17 cellular contexts compared by ENCODE assay signal in genomic region chr17:3589784-3590183, GRCh38. TPM values are rescaled to one million over a fixed set of nuclear protein-coding genes. Genes with fewer than 3 reads are reported as not detected.
DNase-seq lines count a peak whose midpoint lies in the region; ATAC-seq and TF ChIP-seq lines count a peak whose summit lies in the region.
"Had no signal": no experiment of that assay in that cellular context is flagged by ENCODE, and none has a peak within 500 bp of the region (broad histone marks: within the 10 kb centered on the region; RNA-seq: fewer than 3 reads in every experiment).

No MANE protein-coding gene starts in this region.

- H3K27me3 ChIP-seq in GM23338 (ENCODE audit: insufficient read depth), result no peaks in the 10 kb centered on the region

- H3K9me2 ChIP-seq in GM23338 (ENCODE audit: insufficient read depth), result no peaks in the 10 kb centered on the region

- H3K4me3 Mint-ChIP-seq in GM23338, result no peak overlapping the region
- no peak overlapping the region for H3K4me3 Mint-ChIP-seq in T-helper 17 cell
- no peak overlapping the region for H3K4me3 Mint-ChIP-seq in neural crest cell
- no peak overlapping the region for H3K4me3 Mint-ChIP-seq in progenitor cell of endocrine pancreas (ENCODE audit: low read depth)
- H3K4me3 Mint-ChIP-seq: CD8-positive, alpha-beta T cell; HFFc6 had no signal

- no peaks in the 10 kb centered on the region for H3K9me3 ChIP-seq in T-helper 17 cell (ENCODE audit: control insufficient read depth, low read length, poor library complexity, severe bottlenecking)
- H3K9me3 ChIP-seq: A549 had no signal

- no peaks in the 10 kb centered on the region for H3K79me2 ChIP-seq in GM23338 (replicated peaks; ENCODE audit: insufficient read depth)

- no peak overlapping the region for H2AFZ ChIP-seq in GM23338
- H2AFZ ChIP-seq: GM23248 had no signal

- no peak overlapping the region for H3K4me3 ChIP-seq in GM23338
- H3K4me3 ChIP-seq: A549, GM12878, GM23248 had no signal

- H3K27me3 Mint-ChIP-seq in GM23338 (ENCODE audit: insufficient read depth, low read depth, poor library complexity) (peaks cover 4% of the 10 kb centered on the region), T-helper 17 cell (no peaks in the 10 kb centered on the region), neural crest cell (ENCODE audit: low read depth) (no peaks in the 10 kb centered on the region), progenitor cell of endocrine pancreas (no peaks in the 10 kb centered on the region)

- no peak overlapping the region for H3K4me2 ChIP-seq in GM23338
- H3K4me2 ChIP-seq: A549 had no signal

- H4K20me1 ChIP-seq in GM23338 (replicated peaks; ENCODE audit: insufficient read depth), result no peaks in the 10 kb centered on the region

- H3K36me3 Mint-ChIP-seq in GM23338 (ENCODE audit: low read depth), result peaks cover 21% of the 10 kb centered on the region
- H3K36me3 Mint-ChIP-seq in T-helper 17 cell (ENCODE audit: low read depth), result peaks cover 3% of the 10 kb centered on the region
- no peaks in the 10 kb centered on the region for H3K36me3 Mint-ChIP-seq in neural crest cell (ENCODE audit: low read depth)
- H3K36me3 Mint-ChIP-seq in progenitor cell of endocrine pancreas (ENCODE audit: insufficient read depth), result peaks cover 6% of the 10 kb centered on the region

- H3K27ac Mint-ChIP-seq in GM23338 (peak overlapping the region; percentile 50; the same call in 1 of the 2 replicates), T-helper 17 cell (peak overlapping the region; percentile 53), neural crest cell (ENCODE audit: unreplicated experiment) (peak overlapping the region; percentile 62), progenitor cell of endocrine pancreas (peak overlapping the region; percentile 18)
- H3K27ac Mint-ChIP-seq: CD8-positive, alpha-beta T cell; HFFc6 had no signal

- no peaks in the 10 kb centered on the region for H3K4me1 ChIP-seq in GM23338 (ENCODE audit: insufficient read depth)
- H3K4me1 ChIP-seq: A549 had no signal

- no peaks in the 10 kb centered on the region for H3K36me3 ChIP-seq in GM23338 (ENCODE audit: insufficient read depth)

- no peak for DNase-seq in GM23338 (ENCODE audit: low spot score)
- DNase-seq in T-helper 17 cell, result no peak
- DNase-seq in neural crest cell (ENCODE audit: low read depth, low spot score), result no peak
- DNase-seq in progenitor cell of endocrine pancreas (ENCODE audit: low spot score, unreplicated experiment), result no peak
- no peak for DNase-seq in islet precursor cell
- no peak for DNase-seq in globus pallidus (ENCODE audit: low spot score)
- DNase-seq: AML-193; Calu3; CD8-positive, alpha-beta T cell; GF-D8; GM23248; HFFc6 had no signal

- ATAC-seq in GM23338 (no peak), T-helper 17 cell (no peak), GM19452 (IDR thresholded peaks at IDR 0.05; ENCODE audit: unreplicated experiment) (no peak)
- ATAC-seq: A549; CD8-positive, alpha-beta T cell; GM12878; HCT116 had no signal

- H3F3A ChIP-seq in GM23338 (replicated peaks; ENCODE audit: low read depth), result no peaks in the 10 kb centered on the region

- H3K4me1 Mint-ChIP-seq in GM23338, result no peaks in the 10 kb centered on the region
- peaks cover 3% of the 10 kb centered on the region for H3K4me1 Mint-ChIP-seq in T-helper 17 cell
- no peaks in the 10 kb centered on the region for H3K4me1 Mint-ChIP-seq in neural crest cell
- no peaks in the 10 kb centered on the region for H3K4me1 Mint-ChIP-seq in progenitor cell of endocrine pancreas (ENCODE audit: low read depth)

- no peak overlapping the region for H3K27ac ChIP-seq in GM23338 (ENCODE audit: low read depth)
- H3K27ac ChIP-seq: A549, GM23248, HL-60 had no signal

- TF ChIP-seq CTCF in GM23338 (conservative IDR thresholded peaks at IDR 0.05; ENCODE audit: low read depth in 2 of 2) (no peak), neural crest cell (conservative IDR thresholded peaks at IDR 0.05) (no peak), progenitor cell of endocrine pancreas (IDR thresholded peaks at IDR 0.05; ENCODE audit: unreplicated experiment) (no peak)

- H3K9me3 Mint-ChIP-seq in GM23338 (no peaks in the 10 kb centered on the region), neural crest cell (no peaks in the 10 kb centered on the region), progenitor cell of endocrine pancreas (ENCODE audit: low read depth) (no peaks in the 10 kb centered on the region)
- H3K9me3 Mint-ChIP-seq: CD8-positive, alpha-beta T cell; HFFc6 had no signal

TF ChIP-seq in GM23338, 12 proteins besides CTCF, POLR2A, EP300 and RAD21 (continues in another document):
- TF ChIP-seq STAT1 (IDR thresholded peaks at IDR 0.05; ENCODE audit: unreplicated experiment), result no peak
- TF ChIP-seq ZNF114 (CRISPR knock-in tag; IDR thresholded peaks at IDR 0.05), result no peak
- no peak for TF ChIP-seq REST (IDR thresholded peaks at IDR 0.05; ENCODE audit: unreplicated experiment)
- no peak for TF ChIP-seq NANOG (IDR thresholded peaks at IDR 0.05; ENCODE audit: borderline replicate concordance)
- no peak for TF ChIP-seq EZH2 (IDR thresholded peaks at IDR 0.05; ENCODE audit: low read depth, unreplicated experiment)
- no peak for TF ChIP-seq POLR2AphosphoS5 (IDR thresholded peaks at IDR 0.05; ENCODE audit: low read depth)

RNA-seq across cellular contexts. Expression of gene TRPV1, which starts 19.4 kb away (rescaled TPM):
- 3.8 and 4.0 TPM in 2 replicates for total RNA-seq in GM23338 (2014; rRNA removed; shearing (Covaris generic))
- 2.3 and 4.2 TPM in 2 replicates for polyA plus RNA-seq in GM23338 (2016; fragmentation: Nextera tagmentation; extraction: Ambion mirVana)
- total RNA-seq in T-helper 17 cell (1 to 10 TPM; 3.2 to 4.0 TPM), neural crest cell (9.5 and 10.5 TPM in 2 replicates), progenitor cell of endocrine pancreas (11.9 and 12.5 TPM in 2 replicates)

RNA-seq across cellular contexts. Expression of gene TRPV3, which starts 32.2 kb away (rescaled TPM):
- total RNA-seq in GM23338 (2014; rRNA removed; shearing (Covaris generic)), result 0.69 and 0.70 TPM in 2 replicates
- 0.15 and 0.82 TPM in 2 replicates for polyA plus RNA-seq in GM23338 (2016; fragmentation: Nextera tagmentation; extraction: Ambion mirVana)
- total RNA-seq in T-helper 17 cell, result under 1 TPM; 0.27 to 0.55 TPM
- total RNA-seq in neural crest cell, result 2.1 and 2.3 TPM in 2 replicates
- total RNA-seq in progenitor cell of endocrine pancreas, result 1.6 and 2.7 TPM in 2 replicates

RNA-seq across cellular contexts. Expression of gene SHPK, which starts 46.3 kb away (rescaled TPM):
- 34.3 and 36.7 TPM in 2 replicates for total RNA-seq in GM23338 (2014; rRNA removed; shearing (Covaris generic))
- polyA plus RNA-seq in GM23338 (2016; fragmentation: Nextera tagmentation; extraction: Ambion mirVana), result 11.3 and 11.5 TPM in 2 replicates
- total RNA-seq in T-helper 17 cell (1 to 10 TPM; 5.3 to 6.4 TPM), neural crest cell (21.8 and 22.7 TPM in 2 replicates), progenitor cell of endocrine pancreas (19.2 and 22.0 TPM in 2 replicates)

RNA-seq across cellular contexts. Expression of gene CTNS, which starts 46.8 kb away (rescaled TPM):
- total RNA-seq in GM23338 (2014; rRNA removed; shearing (Covaris generic)), result 21.8 and 30.1 TPM in 2 replicates
- 5.9 and 6.4 TPM in 2 replicates for polyA plus RNA-seq in GM23338 (2016; fragmentation: Nextera tagmentation; extraction: Ambion mirVana)
- 1 to 10 TPM; 6.9 to 7.4 TPM for total RNA-seq in T-helper 17 cell
- total RNA-seq in neural crest cell, result 17.4 and 18.6 TPM in 2 replicates
- total RNA-seq in progenitor cell of endocrine pancreas, result 16.4 and 16.5 TPM in 2 replicates
